In the genomic region with DNA sequence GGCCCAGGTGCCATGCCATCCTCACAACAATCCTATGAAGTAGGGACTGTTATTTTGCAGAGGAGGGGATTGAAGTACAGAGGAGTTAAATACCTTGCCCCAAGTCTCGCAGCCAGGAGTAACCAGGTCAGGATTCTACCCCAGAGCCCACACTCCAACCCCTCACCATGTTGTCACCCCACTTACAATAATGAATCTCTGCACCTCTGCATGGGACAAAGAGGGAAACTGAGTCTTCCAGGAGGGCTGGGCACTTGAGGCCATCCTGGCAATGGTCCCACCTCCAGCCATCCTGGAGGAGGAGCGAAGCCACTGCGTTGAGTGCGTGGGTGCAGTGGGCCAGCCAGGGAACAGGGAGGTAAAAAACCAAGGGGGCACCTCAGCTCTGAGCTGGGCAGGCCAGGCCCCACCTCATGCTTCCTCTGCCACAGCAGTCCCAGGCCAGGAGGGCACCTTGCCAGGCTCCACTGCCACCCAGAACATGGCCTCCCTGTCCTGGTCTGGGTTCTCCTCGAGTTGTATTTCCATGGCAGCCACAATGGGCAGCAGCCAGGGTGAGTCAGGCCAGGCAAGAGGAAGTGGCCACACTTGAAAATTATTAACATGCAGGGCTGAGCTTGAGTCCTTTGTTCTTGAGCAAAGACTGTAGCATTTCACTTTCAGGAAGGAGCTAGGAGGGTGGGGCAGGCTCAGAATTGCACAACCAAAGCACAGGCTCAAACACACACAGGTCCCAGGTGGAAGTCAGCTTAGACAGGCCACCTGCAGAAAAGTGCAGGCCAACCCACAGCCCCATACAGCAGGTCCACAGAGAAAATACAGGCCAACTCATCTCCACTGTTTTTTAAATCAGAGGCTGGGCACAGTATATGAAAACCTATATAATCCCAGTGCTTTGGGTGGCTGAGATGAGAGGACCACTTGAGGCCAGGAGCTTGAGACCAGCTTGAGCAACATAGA, we compare ENCODE assay signal across 8 cellular contexts. TPM values are rescaled to one million over a fixed set of nuclear protein-coding genes. Genes with fewer than 3 reads are reported as not detected.
DNase-seq lines count a peak whose midpoint lies in the region; ATAC-seq, FAIRE-seq and TF ChIP-seq lines count a peak whose summit lies in the region.

No MANE protein-coding gene starts in this region.

- TSS peak; percentile 79 for BruUV-seq in GM12878 (replicated peaks; lab: Mats Ljungman, UMichigan)

- SMC1A ChIA-PET in GM12878 (lab: Charles Lee; ENCODE audit: uncharacterized antibody, unreplicated experiment), result interaction anchor here (0.9 to 8.1 kb wide), 20 partner anchors 8 to 104 kb away, joined by 3 to 102 read pairs (median 6); partner anchors contain the start of genes CUEDC1 and SRSF1

- H3K79me2 ChIP-seq in GM12878 (ENCODE audit: control insufficient read depth, insufficient read depth, low read length), result no peaks in the 10 kb centered on the region

- no peaks in the 10 kb centered on the region for H3K27me3 ChIP-seq in GM12878 (replicated peaks in 1 of 2; ENCODE audit: control insufficient read depth in 2 of 2, insufficient read depth in 2 of 2, low read length in 1 of 2)
- H3K27me3 ChIP-seq in subcutaneous abdominal adipose tissue (ENCODE audit: control insufficient read depth in 5 of 5, insufficient read depth in 4 of 5, low read length in 5 of 5), result no peaks in the 10 kb centered on the region

- no peaks in the 10 kb centered on the region; the same call in 2 of the 3 replicates for H3K9me3 ChIP-seq in GM12878 (replicated peaks; ENCODE audit: control insufficient read depth, insufficient read depth, low read length)
- H3K9me3 ChIP-seq in subcutaneous abdominal adipose tissue (ENCODE audit: control insufficient read depth in 5 of 5, low read length in 5 of 5), result no peaks in the 10 kb centered on the region

- TF ChIP-seq CTCF in GM12878 (IDR thresholded peaks at IDR 0.05 in 2 of 3, conservative IDR thresholded peaks at IDR 0.05 in 1 of 3; ENCODE audit: control insufficient read depth in 2 of 3, extremely low read depth in 1 of 3, insufficient read depth in 1 of 3, low read depth in 3 of 3, low read length in 3 of 3), result no peak

- H4K20me1 ChIP-seq in GM12878 (ENCODE audit: control insufficient read depth, insufficient read depth), result no peaks in the 10 kb centered on the region

- H3K4me3 ChIP-seq in GM12878 (peak overlapping the region; percentile 35; the same call in 1 of the 2 replicates), subcutaneous abdominal adipose tissue (ENCODE audit: low read depth in 1 of 5, low read length in 5 of 5) (no peak overlapping the region)

- peaks cover 58% of the 10 kb centered on the region for H3K4me1 ChIP-seq in GM12878 (ENCODE audit: control insufficient read depth, insufficient read depth, low read length)
- peaks cover 8 to 66% (median 56%) of the 10 kb centered on the region in 5 donors for H3K4me1 ChIP-seq in subcutaneous abdominal adipose tissue (ENCODE audit: control insufficient read depth in 5 of 5, insufficient read depth in 5 of 5, low read length in 5 of 5)

- POLR2A ChIA-PET in GM12878 (lab: Charles Lee), result interaction anchor here (0.6 to 4.7 kb wide), 13 partner anchors 13 to 437 kb away, joined by 3 to 50 read pairs (median 4); partner anchors contain the start of genes CUEDC1 and SRSF1

- DNase-seq in ACHN (peak; percentile 98), NCI-H510A (lab: John Stamatoyannopoulos, UW) (peak; percentile 95), GM12878 (ENCODE audit: low read depth, low spot score) (peak; percentile 89), left colon (peak; percentile 80 to 87), retina (no peak)

- peak; percentile 53 to 77; a peak in 3 of 4 replicates for TF ChIP-seq EP300 in GM12878 (IDR thresholded peaks at IDR 0.05; ENCODE audit: borderline replicate concordance in 1 of 2, control insufficient read depth in 1 of 2, low read depth in 2 of 2, low read length in 2 of 2)

- peak overlapping the region; percentile 85 for H3K27ac ChIP-seq in GM12878 (ENCODE audit: control insufficient read depth, insufficient read depth)
- peak overlapping the region; percentile 60 for H3K27ac ChIP-seq in subcutaneous abdominal adipose tissue (ENCODE audit: low read depth, low read length)

- peak; percentile 26; the same call in 1 of the 2 replicates for TF ChIP-seq RAD21 in GM12878 (IDR thresholded peaks at IDR 0.05; ENCODE audit: insufficient read depth, low read depth, low read length)

- peak; percentile 63 for ATAC-seq in GM18907 (IDR thresholded peaks at IDR 0.05; ENCODE audit: unreplicated experiment)
- ATAC-seq in HG03108 (IDR thresholded peaks at IDR 0.05; ENCODE audit: unreplicated experiment), result peak; percentile 60
- ATAC-seq in GM12878, result peak; percentile 82
- ATAC-seq in left colon, result peak; percentile 76

- peak overlapping the region; percentile 46 for H3K9ac ChIP-seq in GM12878 (ENCODE audit: control insufficient read depth, insufficient read depth, low read length)
- peak overlapping the region in 1 of 5 donors; percentile 35 for H3K9ac ChIP-seq in subcutaneous abdominal adipose tissue (ENCODE audit: low read length in 5 of 5)

- intact Hi-C loops in GM12878 (cut with micrococcal nuclease; ENCODE audit: unreplicated experiment) (loop anchor here (2.0 to 5.0 kb wide), 3 partner anchors 44 to 434 kb away; partner anchors contain the start of gene MRPS23), left colon (cut with DNase I, micrococcal nuclease) (no loop called here)

- H3K36me3 ChIP-seq in GM12878 (ENCODE audit: control insufficient read depth in 2 of 2, insufficient read depth in 2 of 2, low read length in 1 of 2) (no peaks in the 10 kb centered on the region), subcutaneous abdominal adipose tissue (ENCODE audit: control insufficient read depth in 5 of 5, insufficient read depth in 5 of 5, low read length in 5 of 5) (no peaks in the 10 kb centered on the region)

- in situ Hi-C loops in ACHN (cut with HindIII; ENCODE audit: low pct_ligation_motif_present, low pct_unique_long_range_greater_than_20kb, low sequenced_read_pairs), result no loop called here
- in situ Hi-C loops in GM12878 (cut with MboI), result no loop called here

- CTCF ChIA-PET in GM12878 (lab: Yijun Ruan, JAX), result interaction anchor here (0.7 to 8.5 kb wide), 20 partner anchors 10 to 95 kb away, joined by 3 to 134 read pairs (median 4); partner anchors contain the start of gene MRPS23

- H2AFZ ChIP-seq in GM12878 (ENCODE audit: control insufficient read depth, low read depth, low read length), result no peak overlapping the region

- TF ChIP-seq POLR2A in GM12878 (IDR thresholded peaks at IDR 0.05; ENCODE audit: low read depth, low read length), result 0 out of 2 replicates have a peak, but pooled peaks have one; percentile 27

- peak overlapping the region; percentile 44 for H3K4me2 ChIP-seq in GM12878 (ENCODE audit: control insufficient read depth, insufficient read depth)

- peak; percentile 93 for FAIRE-seq in GM12878 (lab: Jason Lieb, UNC)

- RAD21 ChIA-PET in GM12878 (lab: Charles Lee; ENCODE audit: unreplicated experiment), result interaction anchor here (0.6 to 7.3 kb wide), 18 partner anchors 10 to 432 kb away, joined by 3 to 100 read pairs (median 7); partner anchors contain the start of genes CUEDC1, DYNLL2 and SRSF1

- WGBS in GM12878 (ENCODE audit: insufficient coverage, insufficient replicate concordance, low lambda C conversion rate, missing lambda C conversion rate), result 0% methylated on average over 5 of the region's 5 CpGs

TF ChIP-seq in GM12878, 131 proteins besides CTCF, POLR2A, EP300 and RAD21 (continues in another document):
- TF ChIP-seq HDGF (IDR thresholded peaks at IDR 0.05), result peak; percentile 42; the same call in 1 of the 2 replicates
- TF ChIP-seq CEBPB (IDR thresholded peaks at IDR 0.05; ENCODE audit: borderline replicate concordance in 1 of 2, low read depth in 2 of 2, low read length in 2 of 2), result peak in 1 of 2 experiments; percentile 98; a peak in 2 of 4 replicates
- TF ChIP-seq CHD4 (IDR thresholded peaks at IDR 0.05), result peak; percentile 42; the same call in 1 of the 2 replicates
- TF ChIP-seq SMARCA5 (IDR thresholded peaks at IDR 0.05), result peak; percentile 38; the same call in 1 of the 2 replicates

RNA-seq across cellular contexts. Expression of gene CUEDC1, which starts 52.1 kb away (rescaled TPM):
- total RNA-seq in GM12878 (2013; cell fraction: nucleolus; rRNA removed), result 2.4 and 2.9 TPM in 2 replicates
- total RNA-seq in GM12878 (2014; rRNA removed) (2.7 and 2.9 TPM in 2 replicates), GM12878 (2014; rRNA removed; fragmentation: Illumina TruSeq; extraction: Trizol) (4.1 and 6.3 TPM in 2 replicates), GM12878 (2021) (6.6 and 7.4 TPM in 2 replicates), left colon (10 to 100 TPM; 16.5 to 29.6 TPM)
- 0.16 TPM for polyA plus RNA-seq in GM12878 (2011; ENCODE audit: low read depth)
- polyA plus RNA-seq in GM12878 (2011; rRNA removed) (0.49 and 0.50 TPM in 2 replicates), GM12878 (2014; fragmentation: Illumina TruSeq; extraction: Trizol) (2.4 and 5.6 TPM in 2 replicates), GM12878 (2014; fragmentation: Nextera tagmentation; extraction: Ambion mirVana) (under 1 TPM; 0.24 to 0.80 TPM), GM12878 (2014; rRNA removed) (5.7 and 7.0 TPM in 2 replicates), GM12878 (2016; fragmentation: Nextera tagmentation; extraction: Ambion mirVana) (under 1 TPM; 0.55 to 0.71 TPM)
- 0.97 and 1.2 TPM in 2 replicates for polyA plus RNA-seq in GM12878 (2011; cell fraction: cytosol; rRNA removed)
- polyA plus RNA-seq in GM12878 (2011; cell fraction: nucleus; rRNA removed), result 3.0 and 4.4 TPM in 2 replicates
- 0.45 and 0.54 TPM in 2 replicates for polyA plus RNA-seq in GM12878 (2012)
- 0.22 and 0.72 TPM in 2 replicates for polyA minus RNA-seq in GM12878 (2011; rRNA and poly(A)+ RNA removed)
- 0.94 TPM in 1 of 2 replicates, not detected in the other for polyA minus RNA-seq in GM12878 (2011; cell fraction: cytosol; rRNA and poly(A)+ RNA removed)
- 0.97 and 1.1 TPM in 2 replicates for polyA minus RNA-seq in GM12878 (2011; cell fraction: nucleus; rRNA and poly(A)+ RNA removed)

RNA-seq across cellular contexts. Expression of gene MRPS23, which starts 53.2 kb away (rescaled TPM):
- total RNA-seq in GM12878 (2013; cell fraction: nucleolus; rRNA removed), result 29.8 and 30.2 TPM in 2 replicates
- total RNA-seq in GM12878 (2014; rRNA removed), result 52.0 and 65.3 TPM in 2 replicates
- total RNA-seq in GM12878 (2014; rRNA removed; fragmentation: Illumina TruSeq; extraction: Trizol), result 74.9 and 87.0 TPM in 2 replicates
- 69.0 and 76.8 TPM in 2 replicates for total RNA-seq in GM12878 (2021)
- 41.5 TPM for polyA plus RNA-seq in GM12878 (2011; ENCODE audit: low read depth)
- 76.8 and 84.7 TPM in 2 replicates for polyA plus RNA-seq in GM12878 (2011; rRNA removed)
- 40.3 and 58.5 TPM in 2 replicates for polyA plus RNA-seq in GM12878 (2011; cell fraction: cytosol; rRNA removed)
- polyA plus RNA-seq in GM12878 (2011; cell fraction: nucleus; rRNA removed), result 32.9 and 47.2 TPM in 2 replicates
- polyA plus RNA-seq in GM12878 (2012), result 41.4 and 49.7 TPM in 2 replicates
- polyA plus RNA-seq in GM12878 (2014; fragmentation: Illumina TruSeq; extraction: Trizol), result 51.8 and 75.0 TPM in 2 replicates
- polyA plus RNA-seq in GM12878 (2014; fragmentation: Nextera tagmentation; extraction: Ambion mirVana), result 100 to 1,000 TPM; 186 to 237 TPM
- polyA plus RNA-seq in GM12878 (2014; rRNA removed), result 88.9 and 95.3 TPM in 2 replicates
- polyA plus RNA-seq in GM12878 (2016; fragmentation: Nextera tagmentation; extraction: Ambion mirVana), result 100 to 1,000 TPM; 116 to 120 TPM
- polyA minus RNA-seq in GM12878 (2011; rRNA and poly(A)+ RNA removed), result 18.6 and 25.4 TPM in 2 replicates
- polyA minus RNA-seq in GM12878 (2011; cell fraction: cytosol; rRNA and poly(A)+ RNA removed), result 5.7 and 8.6 TPM in 2 replicates
- polyA minus RNA-seq in GM12878 (2011; cell fraction: nucleus; rRNA and poly(A)+ RNA removed), result 13.5 and 23.5 TPM in 2 replicates
- total RNA-seq in left colon, result 10 to 100 TPM; 18.0 to 21.3 TPM
